ENCODE assay signal across 15 cellular contexts in the genomic region with DNA sequence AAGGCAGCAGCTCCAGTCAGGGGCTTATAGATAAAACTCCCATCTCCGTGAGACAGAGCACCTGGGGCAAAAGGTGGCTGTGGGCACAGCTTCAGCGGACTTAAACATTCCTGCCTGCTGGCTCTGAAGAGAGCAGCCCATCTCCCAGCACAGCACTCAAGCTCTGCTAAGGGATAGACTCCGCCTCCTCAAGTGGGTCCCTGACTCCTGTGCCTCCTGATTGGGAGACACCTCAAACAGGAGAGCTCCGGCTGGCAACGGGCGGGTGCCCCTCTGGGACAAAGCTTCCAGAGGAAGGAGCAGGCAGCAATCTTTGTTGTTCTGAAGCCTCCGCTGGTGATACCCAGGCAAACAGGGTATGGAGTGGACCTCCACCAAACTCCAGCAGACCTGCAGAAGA.
A peak's percentile ranks its signal among the peaks of the same experiment; 100 is the strongest.
DNase-seq lines count a peak whose midpoint lies in the region; ATAC-seq and TF ChIP-seq lines count a peak whose summit lies in the region.
"Had no signal": no experiment of that assay in that cellular context is flagged by ENCODE, and none has a peak within 500 bp of the region (broad histone marks: within the 10 kb centered on the region; RNA-seq: fewer than 3 reads in every experiment).

No MANE protein-coding gene starts in this region.

- peak; percentile 13 for DNase-seq in ELF-1 (ENCODE audit: low read depth, low spot score)
- peak; percentile 32 for DNase-seq in WTC11 (ENCODE audit: low spot score)
- no peak for DNase-seq in trophoblast cell
- no peak for DNase-seq in HFFc6
- no peak for DNase-seq in immature natural killer cell
- DNase-seq in KBM-7 = no peak
- DNase-seq: CD8-positive, alpha-beta T cell; COR-L47; DMS153; GOT3; HCEC 1CT had no signal

- H3K9me3 Mint-ChIP-seq in WTC11 (peaks cover 25% of the 10 kb centered on the region), HFFc6 (peaks cover 69% of the 10 kb centered on the region), immature natural killer cell (peaks cover 11 to 43% (median 29%) of the 10 kb centered on the region in 6 donors)

- no CpG with 5 or more reads among the region's 7 CpGs for WGBS in trophoblast cell (ENCODE audit: extremely low coverage, insufficient coverage, insufficient read length)

- H2AK5ac ChIP-seq in trophoblast cell (ENCODE audit: low read length) = no peak overlapping the region

- H3K79me1 ChIP-seq in trophoblast cell (ENCODE audit: low read length) = no peaks in the 10 kb centered on the region

- no peak overlapping the region for H2BK5ac ChIP-seq in trophoblast cell (ENCODE audit: low read depth, low read length, poor library complexity)

- peak; percentile 80 for ATAC-seq in WTC11
- ATAC-seq: CD8-positive, alpha-beta T cell; K562 had no signal

- H3K27me3 ChIP-seq in BLaER1 treated with 17β-estradiol and CSF1 and Interleukin-3, amounts not matched to agents 10 nM and 100 nM = no peaks in the 10 kb centered on the region
- H3K27me3 ChIP-seq in trophoblast cell (ENCODE audit: insufficient read depth, low read length) = no peaks in the 10 kb centered on the region

- no peak overlapping the region for H2AFZ ChIP-seq in trophoblast cell (ENCODE audit: insufficient read depth, low read length, poor library complexity)

- H3K79me2 ChIP-seq in trophoblast cell (ENCODE audit: control insufficient read depth, insufficient read depth, low read length, poor library complexity) = peaks cover 3% of the 10 kb centered on the region

- H3K14ac ChIP-seq in trophoblast cell (ENCODE audit: low read length) = no peak overlapping the region

- no peak overlapping the region for H3K4ac ChIP-seq in trophoblast cell (ENCODE audit: low read depth, low read length)

- H3K4me3 Mint-ChIP-seq in WTC11 (no peak overlapping the region), HFFc6 (no peak overlapping the region), immature natural killer cell (no peak overlapping the region)
- H3K4me3 Mint-ChIP-seq: B cell; CD14-positive monocyte; CD8-positive, alpha-beta T cell had no signal

- H3K18ac ChIP-seq in trophoblast cell (ENCODE audit: low read length) = peak overlapping the region; percentile 45

- H3K23ac ChIP-seq in trophoblast cell (ENCODE audit: low read length) = no peak overlapping the region

- H3K9me3 ChIP-seq in BLaER1 treated with 17β-estradiol and CSF1 and Interleukin-3, amounts not matched to agents 10 nM and 100 nM (replicated peaks in 1 of 11) = peaks cover 16 to 45% (median 34%) of the 10 kb centered on the region in 11 experiments; a peak in 20 of 22 replicates
- H3K9me3 ChIP-seq in trophoblast cell (ENCODE audit: insufficient read depth, low read depth, low read length) = no peaks in the 10 kb centered on the region

- TF ChIP-seq CTCF in WTC11 (IDR thresholded peaks at IDR 0.05) (no peak), HFFc6 (IDR thresholded peaks at IDR 0.05) (no peak)

- H3K27ac Mint-ChIP-seq in WTC11 (no peak overlapping the region), HFFc6 (no peak overlapping the region), immature natural killer cell (no peak overlapping the region)
- H3K27ac Mint-ChIP-seq: B cell; CD14-positive monocyte; CD8-positive, alpha-beta T cell had no signal

- no peak overlapping the region for H3K4me3 ChIP-seq in BLaER1 treated with 17β-estradiol and CSF1 and Interleukin-3, amounts not matched to agents 10 nM and 100 nM
- H3K4me3 ChIP-seq in trophoblast cell (ENCODE audit: low read depth, low read length) = no peak overlapping the region
- H3K4me3 ChIP-seq: K562 had no signal

- no peak overlapping the region for H4K91ac ChIP-seq in trophoblast cell (ENCODE audit: low read depth, low read length)

- in situ Hi-C loops in KBM-7 (cut with MboI; ENCODE audit: low pct_unique_long_range_greater_than_20kb, low sequenced_read_pairs) = no loop called here

- peaks cover 5 to 57% (median 32%) of the 10 kb centered on the region in 11 experiments; a peak in 19 of 22 replicates for H3K36me3 ChIP-seq in BLaER1 treated with 17β-estradiol and CSF1 and Interleukin-3, amounts not matched to agents 10 nM and 100 nM
- H3K36me3 ChIP-seq in trophoblast cell (ENCODE audit: control insufficient read depth in 1 of 2, insufficient read depth in 2 of 2, low read length in 2 of 2) = peaks cover 2% of the 10 kb centered on the region in 2 experiments

- no peaks in the 10 kb centered on the region for H3K27me3 Mint-ChIP-seq in WTC11 (ENCODE audit: low read depth)
- H3K27me3 Mint-ChIP-seq in HFFc6 (ENCODE audit: insufficient read depth) = no peaks in the 10 kb centered on the region; the same call in 1 of the 2 replicates
- H3K27me3 Mint-ChIP-seq in immature natural killer cell (ENCODE audit: low read depth in 3 of 3) = peaks cover 0 to 3% (median 1%) of the 10 kb centered on the region in 3 donors
- H3K27me3 Mint-ChIP-seq: B cell had no signal

- peak overlapping the region; percentile 43 for H4K12ac ChIP-seq in trophoblast cell (ENCODE audit: low read depth, low read length)

- POLR2A ChIA-PET in WTC11 (lab: Charles Lee) = no interaction called here

- H2BK12ac ChIP-seq in trophoblast cell (ENCODE audit: low read length) = no peak overlapping the region

- no peak overlapping the region for H3K9ac ChIP-seq in BLaER1 treated with 17β-estradiol and CSF1 and Interleukin-3, amounts not matched to agents 10 nM and 100 nM
- H3K9ac ChIP-seq in trophoblast cell (ENCODE audit: low read length) = no peak overlapping the region

- H3K4me1 Mint-ChIP-seq in WTC11 (peaks cover 28% of the 10 kb centered on the region), HFFc6 (ENCODE audit: low read depth) (no peaks in the 10 kb centered on the region), immature natural killer cell (no peaks in the 10 kb centered on the region)
- H3K4me1 Mint-ChIP-seq: CD14-positive monocyte had no signal

- peaks cover 4 to 16% (median 12%) of the 10 kb centered on the region in 10 experiments; a peak in 14 of 20 replicates for H3K4me1 ChIP-seq in BLaER1 treated with 17β-estradiol and CSF1 and Interleukin-3, amounts not matched to agents 10 nM and 100 nM
- no peaks in the 10 kb centered on the region for H3K4me1 ChIP-seq in trophoblast cell (ENCODE audit: control insufficient read depth in 1 of 2, insufficient read depth in 2 of 2, low read length in 2 of 2)

- H3K27ac ChIP-seq in BLaER1 treated with 17β-estradiol and CSF1 and Interleukin-3, amounts not matched to agents 10 nM and 100 nM = no peak overlapping the region
- no peak overlapping the region for H3K27ac ChIP-seq in trophoblast cell (ENCODE audit: low read depth, low read length)

- peaks cover 0 to 13% (median 0%) of the 10 kb centered on the region in 11 experiments; a peak in 4 of 22 replicates for H4K20me1 ChIP-seq in BLaER1 treated with 17β-estradiol and CSF1 and Interleukin-3, amounts not matched to agents 10 nM and 100 nM

- no peak overlapping the region for H2BK120ac ChIP-seq in trophoblast cell (ENCODE audit: insufficient read depth, low read length, poor library complexity)

- no peak overlapping the region for H4K8ac ChIP-seq in trophoblast cell (ENCODE audit: low read depth, low read length)

- H3K4me2 ChIP-seq in BLaER1 treated with 17β-estradiol and CSF1 and Interleukin-3, amounts not matched to agents 10 nM and 100 nM = peak overlapping the region in 6 of 11 experiments; percentile 18 to 43 (median 34); a peak in 10 of 22 replicates
- H3K4me2 ChIP-seq in trophoblast cell (ENCODE audit: low read length) = no peak overlapping the region

- CTCF ChIA-PET in WTC11 (lab: Charles Lee) = interaction anchor here (0.6 to 1.0 kb wide), 4 partner anchors 11 to 357 kb away, joined by 3 to 7 read pairs (median 3); no protein-coding TSS in a partner anchor

- H3K36me3 Mint-ChIP-seq in WTC11 (peaks cover 31% of the 10 kb centered on the region), HFFc6 (ENCODE audit: low read depth) (peaks cover 16% of the 10 kb centered on the region), immature natural killer cell (peaks cover 0 to 4% (median 3%) of the 10 kb centered on the region in 3 donors)
- H3K36me3 Mint-ChIP-seq: CD14-positive monocyte; CD8-positive, alpha-beta T cell had no signal

TF ChIP-seq in WTC11, 78 proteins besides CTCF, POLR2A, EP300 and RAD21:
- TF ChIP-seq SMAD3 (CRISPR knock-in tag; IDR thresholded peaks at IDR 0.05; ENCODE audit: borderline replicate concordance) = no peak
- TF ChIP-seq, protein P1, sequence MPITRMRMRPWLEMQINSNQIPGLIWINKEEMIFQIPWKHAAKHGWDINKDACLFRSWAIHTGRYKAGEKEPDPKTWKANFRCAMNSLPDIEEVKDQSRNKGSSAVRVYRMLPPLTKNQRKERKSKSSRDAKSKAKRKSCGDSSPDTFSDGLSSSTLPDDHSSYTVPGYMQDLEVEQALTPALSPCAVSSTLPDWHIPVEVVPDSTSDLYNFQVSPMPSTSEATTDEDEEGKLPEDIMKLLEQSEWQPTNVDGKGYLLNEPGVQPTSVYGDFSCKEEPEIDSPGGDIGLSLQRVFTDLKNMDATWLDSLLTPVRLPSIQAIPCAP (CRISPR knock-in tag; IDR thresholded peaks at IDR 0.05) = no peak
- TF ChIP-seq, protein P2, sequence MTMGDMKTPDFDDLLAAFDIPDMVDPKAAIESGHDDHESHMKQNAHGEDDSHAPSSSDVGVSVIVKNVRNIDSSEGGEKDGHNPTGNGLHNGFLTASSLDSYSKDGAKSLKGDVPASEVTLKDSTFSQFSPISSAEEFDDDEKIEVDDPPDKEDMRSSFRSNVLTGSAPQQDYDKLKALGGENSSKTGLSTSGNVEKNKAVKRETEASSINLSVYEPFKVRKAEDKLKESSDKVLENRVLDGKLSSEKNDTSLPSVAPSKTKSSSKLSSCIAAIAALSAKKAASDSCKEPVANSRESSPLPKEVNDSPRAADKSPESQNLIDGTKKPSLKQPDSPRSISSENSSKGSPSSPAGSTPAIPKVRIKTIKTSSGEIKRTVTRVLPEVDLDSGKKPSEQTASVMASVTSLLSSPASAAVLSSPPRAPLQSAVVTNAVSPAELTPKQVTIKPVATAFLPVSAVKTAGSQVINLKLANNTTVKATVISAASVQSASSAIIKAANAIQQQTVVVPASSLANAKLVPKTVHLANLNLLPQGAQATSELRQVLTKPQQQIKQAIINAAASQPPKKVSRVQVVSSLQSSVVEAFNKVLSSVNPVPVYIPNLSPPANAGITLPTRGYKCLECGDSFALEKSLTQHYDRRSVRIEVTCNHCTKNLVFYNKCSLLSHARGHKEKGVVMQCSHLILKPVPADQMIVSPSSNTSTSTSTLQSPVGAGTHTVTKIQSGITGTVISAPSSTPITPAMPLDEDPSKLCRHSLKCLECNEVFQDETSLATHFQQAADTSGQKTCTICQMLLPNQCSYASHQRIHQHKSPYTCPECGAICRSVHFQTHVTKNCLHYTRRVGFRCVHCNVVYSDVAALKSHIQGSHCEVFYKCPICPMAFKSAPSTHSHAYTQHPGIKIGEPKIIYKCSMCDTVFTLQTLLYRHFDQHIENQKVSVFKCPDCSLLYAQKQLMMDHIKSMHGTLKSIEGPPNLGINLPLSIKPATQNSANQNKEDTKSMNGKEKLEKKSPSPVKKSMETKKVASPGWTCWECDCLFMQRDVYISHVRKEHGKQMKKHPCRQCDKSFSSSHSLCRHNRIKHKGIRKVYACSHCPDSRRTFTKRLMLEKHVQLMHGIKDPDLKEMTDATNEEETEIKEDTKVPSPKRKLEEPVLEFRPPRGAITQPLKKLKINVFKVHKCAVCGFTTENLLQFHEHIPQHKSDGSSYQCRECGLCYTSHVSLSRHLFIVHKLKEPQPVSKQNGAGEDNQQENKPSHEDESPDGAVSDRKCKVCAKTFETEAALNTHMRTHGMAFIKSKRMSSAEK (CRISPR knock-in tag; IDR thresholded peaks at IDR 0.05; ENCODE audit: borderline replicate concordance) = no peak

Comparison
In these comparisons a context has a peak if more than half of its experiments do, and no peak if none do; other contexts are left out.
1. DNase-seq: peak in ELF-1 (single experiment) and WTC11 (single experiment); none in trophoblast cell (0 of 2), HFFc6 (single experiment), immature natural killer cell (0 of 3) and KBM-7 (single experiment).